Comparison of ENCODE assay signal across 8 cellular contexts in the genomic region with DNA sequence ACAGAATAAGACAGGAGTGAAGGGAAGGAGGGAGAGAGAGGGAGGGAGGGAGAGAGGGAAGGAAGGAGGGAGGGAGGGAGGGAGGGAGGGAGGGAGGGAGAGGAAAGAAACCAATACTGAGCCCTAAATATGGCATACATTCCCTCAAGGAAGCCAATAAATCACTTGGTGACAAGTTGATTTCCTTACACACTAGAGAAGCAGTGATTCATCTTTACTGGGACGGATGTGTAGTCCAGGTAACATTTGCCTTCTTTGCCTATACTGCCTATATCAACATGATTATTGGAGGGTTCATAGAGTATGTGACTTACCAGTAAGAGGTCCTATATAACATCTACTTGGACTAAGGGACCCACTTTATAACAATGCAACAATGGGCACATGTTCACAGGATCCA.
"Had no signal": no experiment of that assay in that cellular context is flagged by ENCODE, and none has a peak within 500 bp of the region (broad histone marks: within the 10 kb centered on the region; RNA-seq: fewer than 3 reads in every experiment).

No MANE protein-coding gene starts in this region.

- ATAC-seq: HCT116 had no signal

- H3K4me1 ChIP-seq: HAP-1 had no signal

- H3K9ac ChIP-seq: GM23248 had no signal

- H3K27ac ChIP-seq: GM23248, HL-60 had no signal

- H3K9me3 ChIP-seq: HAP-1 had no signal

- DNase-seq: GM23248, GOT3, H7, HFFc6 had no signal

- FAIRE-seq: HTR-8/SVneo had no signal

- H2AFZ ChIP-seq: GM23248 had no signal

- H3K4me3 ChIP-seq: GM23248, HAP-1 had no signal

- H3K36me3 ChIP-seq: HAP-1 had no signal
